12 cellular contexts compared by ENCODE assay signal in the genomic region with DNA sequence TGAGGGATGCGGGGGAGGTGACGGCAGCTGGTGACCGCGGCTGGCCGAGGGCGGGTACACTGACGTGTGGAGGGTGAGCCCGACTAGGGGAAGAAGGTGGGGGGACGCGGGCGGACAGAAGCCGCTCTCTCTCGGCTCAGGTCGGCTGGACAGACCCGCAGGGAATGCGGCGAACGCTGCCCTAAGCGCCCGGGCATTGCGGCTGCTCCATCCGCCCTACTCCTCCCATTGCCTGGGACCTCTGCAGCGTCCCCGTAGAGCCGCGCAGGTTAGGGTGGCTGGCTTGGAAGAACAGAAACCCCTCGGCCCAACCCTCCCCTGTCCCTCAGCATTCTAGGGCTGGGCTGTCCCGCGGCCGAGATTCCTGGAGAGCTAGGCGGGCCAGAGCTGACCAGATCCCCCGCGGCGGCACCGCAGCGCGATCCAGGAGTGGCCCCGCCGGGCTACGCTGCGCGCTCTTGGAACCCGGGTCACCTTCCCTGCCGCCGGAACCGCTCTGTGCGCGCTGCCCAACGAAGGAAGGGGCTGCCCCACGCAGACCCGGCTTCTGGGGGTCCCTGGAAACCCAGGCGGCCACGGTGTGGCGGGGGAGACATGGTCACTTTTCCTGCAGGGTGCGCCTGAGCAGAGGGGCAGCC. TPM values are rescaled to one million over a fixed set of nuclear protein-coding genes. Genes with fewer than 3 reads are reported as not detected.
DNase-seq lines count a peak whose midpoint lies in the region; TF ChIP-seq lines count a peak whose summit lies in the region.
"Had no signal": no experiment of that assay in that cellular context is flagged by ENCODE, and none has a peak within 500 bp of the region (broad histone marks: within the 10 kb centered on the region; RNA-seq: fewer than 3 reads in every experiment).

No MANE protein-coding gene starts in this region.

- H2BK15ac ChIP-seq in neuronal stem cell (ENCODE audit: low read length) = peak overlapping the region; percentile 26

- H3K4me1 ChIP-seq in HUES64 (ENCODE audit: insufficient read depth, low read length) = peaks cover 22% of the 10 kb centered on the region
- peaks cover 7 to 17% of the 10 kb centered on the region in 2 donors for H3K4me1 ChIP-seq in neuronal stem cell (ENCODE audit: control insufficient read depth in 2 of 2, insufficient read depth in 1 of 2, low read depth in 1 of 2, low read length in 2 of 2)
- H3K4me1 ChIP-seq in tibial nerve = peaks cover 0 to 40% (median 20%) of the 10 kb centered on the region in 4 donors

- H3K23ac ChIP-seq in neuronal stem cell (ENCODE audit: low read depth, low read length, poor library complexity) = peak overlapping the region; percentile 51

- H3K36me3 ChIP-seq in HUES64 (ENCODE audit: insufficient read depth, low read length) (no peaks in the 10 kb centered on the region), neuronal stem cell (replicated peaks in 1 of 2; ENCODE audit: control insufficient read depth in 2 of 2, insufficient read depth in 2 of 2, low read length in 2 of 2) (no peaks in the 10 kb centered on the region), tibial nerve (no peaks in the 10 kb centered on the region)

- H3K9me3 ChIP-seq in HUES64 (ENCODE audit: insufficient read depth, low read depth, low read length) = no peaks in the 10 kb centered on the region
- peaks cover 0 to 9% of the 10 kb centered on the region in 2 donors for H3K9me3 ChIP-seq in neuronal stem cell (replicated peaks in 1 of 2; ENCODE audit: control insufficient read depth in 2 of 2, insufficient read depth in 1 of 2, low read depth in 1 of 2, low read length in 2 of 2)
- no peaks in the 10 kb centered on the region for H3K9me3 ChIP-seq in tibial nerve

- H2AFZ ChIP-seq in neuronal stem cell (ENCODE audit: low read length) = peak overlapping the region; percentile 66

- no peak overlapping the region for H4K8ac ChIP-seq in neuronal stem cell (ENCODE audit: low read depth, low read length)

- no peak overlapping the region for H2BK5ac ChIP-seq in neuronal stem cell (ENCODE audit: low read length)

- H3K4me2 ChIP-seq in neuronal stem cell (ENCODE audit: insufficient read depth, low read length, poor library complexity, severe bottlenecking) = peak overlapping the region; percentile 35

- H2BK120ac ChIP-seq in neuronal stem cell (ENCODE audit: low read depth, low read length) = no peak overlapping the region

- H3K27me3 ChIP-seq in HUES64 (ENCODE audit: insufficient read depth, low read length) (peaks cover 100% of the 10 kb centered on the region), neuronal stem cell (ENCODE audit: control insufficient read depth in 3 of 3, insufficient read depth in 3 of 3, low read depth in 1 of 3, low read length in 3 of 3) (peaks cover 51 to 99% (median 81%) of the 10 kb centered on the region in 3 experiments), tibial nerve (peaks cover 8 to 98% of the 10 kb centered on the region in 2 donors)

- H3K4me3 ChIP-seq in HUES64 (ENCODE audit: low read length) (peak overlapping the region; percentile 20), neuronal stem cell (ENCODE audit: low read length in 2 of 2) (peak overlapping the region in 1 of 2 donors; percentile 20), tibial nerve (no peak overlapping the region)

- peak; percentile 76 for DNase-seq in CMK (ENCODE audit: low read depth)
- DNase-seq in ecto neural progenitor cell (ENCODE audit: low spot score) = peak; percentile 78
- DNase-seq in neuronal stem cell (ENCODE audit: low spot score) = no peak
- DNase-seq in tibial nerve (ENCODE audit: low spot score in 2 of 2) = no peak
- DNase-seq in NCI-H1105 (lab: John Stamatoyannopoulos, UW) = no peak
- DNase-seq in H4 (ENCODE audit: low spot score) = no peak
- no peak for DNase-seq in NCI-H2196 treated with DMSO at 0.1 percent for 48 hours (lab: John Stamatoyannopoulos, UW; ENCODE audit: unreplicated experiment)
- DNase-seq: activated CD8-positive, alpha-beta memory T cell treated with anti-CD3 and anti-CD28 coated beads for 24 hours; amygdala; left colon; NCI-H226 had no signal

- H3K9ac ChIP-seq in HUES64 (ENCODE audit: low read depth, low read length) = no peak overlapping the region
- H3K9ac ChIP-seq in neuronal stem cell (ENCODE audit: low read depth, low read length, poor library complexity) = peak overlapping the region; percentile 38

- H3K79me1 ChIP-seq in neuronal stem cell (ENCODE audit: low read depth, low read length) = no peaks in the 10 kb centered on the region

- H2BK12ac ChIP-seq in neuronal stem cell (ENCODE audit: low read length) = peak overlapping the region; percentile 35

- no peak for TF ChIP-seq POLR2A in tibial nerve (IDR thresholded peaks at IDR 0.05)

- TF ChIP-seq CTCF in tibial nerve (IDR thresholded peaks at IDR 0.05) = no peak

- peak overlapping the region; percentile 83 for H3K14ac ChIP-seq in neuronal stem cell (ENCODE audit: low read length)

- 2% methylated on average over 55 of the region's 55 CpGs for WGBS in HUES64
- WGBS in neuronal stem cell (ENCODE audit: extremely low coverage in 2 of 2, insufficient read length in 2 of 2, insufficient replicate concordance in 1 of 2), 2 donors = no CpG with 5 or more reads among the region's 55 CpGs
- 0 to 1% methylated on average over 1 to 28 of the region's 55 CpGs for WGBS in tibial nerve, 2 donors

- TF ChIP-seq EP300 in tibial nerve (IDR thresholded peaks at IDR 0.05) = no peak

- no peak overlapping the region for H3K27ac ChIP-seq in HUES64 (ENCODE audit: low read depth, low read length)
- H3K27ac ChIP-seq in neuronal stem cell (replicated peaks; ENCODE audit: low read length) = no peak overlapping the region
- no peak overlapping the region for H3K27ac ChIP-seq in tibial nerve

- peak overlapping the region; percentile 55 for H3K18ac ChIP-seq in neuronal stem cell (ENCODE audit: low read length)

- H2AK5ac ChIP-seq in neuronal stem cell (ENCODE audit: low read depth, low read length) = peak overlapping the region; percentile 58

- H4K91ac ChIP-seq in neuronal stem cell (ENCODE audit: low read depth, low read length, poor library complexity) = no peak overlapping the region

- no peak overlapping the region for H3K4ac ChIP-seq in neuronal stem cell (ENCODE audit: low read length)

RNA-seq across cellular contexts. Expression of a gene that starts 3.0 kb away (rescaled TPM):
- 0.50 TPM for polyA plus RNA-seq in HUES64 (2013, experiment 1 of 2)
- 0.51 TPM for polyA plus RNA-seq in HUES64 (2013, experiment 2 of 2)
- 0.45 TPM for polyA plus RNA-seq in neuronal stem cell (2013, experiment 1 of 2)
- 0.61 TPM for polyA plus RNA-seq in neuronal stem cell (2013, experiment 2 of 2)
- not detected for total RNA-seq in tibial nerve
- 0.49 and 1.6 TPM in 2 replicates for total RNA-seq in H4 (2014; rRNA removed; shearing (Covaris generic))

RNA-seq across cellular contexts. Expression of a gene that starts 23.1 kb away (rescaled TPM):
- 0.40 TPM for polyA plus RNA-seq in HUES64 (2013, experiment 1 of 2)
- 0.32 TPM for polyA plus RNA-seq in HUES64 (2013, experiment 2 of 2)
- 1.2 TPM for polyA plus RNA-seq in neuronal stem cell (2013, experiment 1 of 2)
- polyA plus RNA-seq in neuronal stem cell (2013, experiment 2 of 2) = 1.1 TPM
- under 1 TPM in 1 of 4 donors, not detected in 3; 0.30 TPM for total RNA-seq in tibial nerve
- 0.17 TPM in 1 of 2 replicates, not detected in the other for total RNA-seq in H4 (2014; rRNA removed; shearing (Covaris generic))
- total RNA-seq: left colon had no signal

Comparison
In these comparisons a context has a peak if more than half of its experiments do, and no peak if none do; other contexts are left out.
1. DNase-seq: peak in CMK (single experiment) and ecto neural progenitor cell (single experiment); none in neuronal stem cell (single experiment), tibial nerve (0 of 2), NCI-H1105 (single experiment), H4 (single experiment) and NCI-H2196 treated with DMSO at 0.1 percent for 48 hours (single experiment).